8 cellular contexts compared by ENCODE assay signal in genomic region chr19:30598688-30599087, GRCh38.
"Had no signal": no experiment of that assay in that cellular context is flagged by ENCODE, and none has a peak within 500 bp of the region (broad histone marks: within the 10 kb centered on the region; RNA-seq: fewer than 3 reads in every experiment).

No MANE protein-coding gene starts in this region.

- H3K27ac ChIP-seq: HL-60 had no signal

- H3K27me3 Mint-ChIP-seq: IgD-negative memory B cell had no signal

- FAIRE-seq: HepG2, HTR-8/SVneo, K562 had no signal

- H3K27ac Mint-ChIP-seq: IgD-negative memory B cell had no signal

- H3K4me3 ChIP-seq: K562 had no signal

- H3K4me1 Mint-ChIP-seq: IgD-negative memory B cell had no signal

- H3K4me3 Mint-ChIP-seq: IgD-negative memory B cell had no signal

- DNase-seq: IMR-90, KBM-7, KG1 had no signal

- ATAC-seq: HepG2, K562 had no signal
